In the genomic region with DNA sequence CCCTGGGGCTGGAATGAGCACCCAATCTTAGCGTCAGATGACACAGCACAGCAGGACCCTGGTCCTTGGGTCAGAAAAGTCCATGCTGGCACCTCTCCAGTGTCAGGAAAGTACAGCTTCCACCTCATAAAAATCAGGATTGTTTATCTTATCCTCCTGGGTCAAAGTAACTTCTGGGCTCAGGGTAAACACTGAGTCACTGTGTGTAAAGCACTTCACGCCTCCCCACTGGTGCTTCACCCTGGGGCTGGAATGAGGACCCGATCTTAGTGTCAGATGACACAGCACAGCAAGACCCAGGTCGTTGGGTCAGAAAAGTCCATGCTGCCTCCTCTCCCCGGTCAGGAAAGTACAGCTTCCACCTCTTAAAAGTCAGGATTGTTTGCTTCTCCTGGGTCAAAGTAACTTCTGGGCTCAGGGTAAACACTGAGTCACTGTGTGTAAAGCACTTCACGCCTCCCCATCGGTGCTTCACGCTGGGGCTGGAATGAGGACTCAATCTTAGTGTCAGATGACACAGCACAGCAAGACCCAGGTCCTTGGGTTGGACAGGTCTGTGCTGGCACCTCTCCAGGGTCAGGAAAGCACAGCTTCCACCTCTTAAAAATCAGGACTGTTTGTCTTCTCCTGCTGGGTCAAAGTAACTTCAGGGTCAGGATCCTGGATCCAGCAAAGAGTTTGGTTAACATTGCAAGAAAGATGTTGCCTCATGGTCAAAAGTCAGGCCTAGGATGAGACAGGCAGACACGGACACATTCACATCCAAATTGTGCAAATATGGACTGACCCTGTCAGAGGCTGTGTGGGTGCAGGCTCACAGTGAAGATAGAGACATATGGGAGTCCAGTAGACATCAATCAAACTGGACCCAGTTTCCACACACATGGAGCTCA, we compare ENCODE assay signal across 1 cellular context.
TF ChIP-seq lines count a peak whose summit lies in the region.

No MANE protein-coding gene starts in this region.

TF ChIP-seq in HepG2, 621 proteins besides CTCF, POLR2A, EP300 and RAD21 (continued from another document and continues in another):
- TF ChIP-seq, protein P1, sequence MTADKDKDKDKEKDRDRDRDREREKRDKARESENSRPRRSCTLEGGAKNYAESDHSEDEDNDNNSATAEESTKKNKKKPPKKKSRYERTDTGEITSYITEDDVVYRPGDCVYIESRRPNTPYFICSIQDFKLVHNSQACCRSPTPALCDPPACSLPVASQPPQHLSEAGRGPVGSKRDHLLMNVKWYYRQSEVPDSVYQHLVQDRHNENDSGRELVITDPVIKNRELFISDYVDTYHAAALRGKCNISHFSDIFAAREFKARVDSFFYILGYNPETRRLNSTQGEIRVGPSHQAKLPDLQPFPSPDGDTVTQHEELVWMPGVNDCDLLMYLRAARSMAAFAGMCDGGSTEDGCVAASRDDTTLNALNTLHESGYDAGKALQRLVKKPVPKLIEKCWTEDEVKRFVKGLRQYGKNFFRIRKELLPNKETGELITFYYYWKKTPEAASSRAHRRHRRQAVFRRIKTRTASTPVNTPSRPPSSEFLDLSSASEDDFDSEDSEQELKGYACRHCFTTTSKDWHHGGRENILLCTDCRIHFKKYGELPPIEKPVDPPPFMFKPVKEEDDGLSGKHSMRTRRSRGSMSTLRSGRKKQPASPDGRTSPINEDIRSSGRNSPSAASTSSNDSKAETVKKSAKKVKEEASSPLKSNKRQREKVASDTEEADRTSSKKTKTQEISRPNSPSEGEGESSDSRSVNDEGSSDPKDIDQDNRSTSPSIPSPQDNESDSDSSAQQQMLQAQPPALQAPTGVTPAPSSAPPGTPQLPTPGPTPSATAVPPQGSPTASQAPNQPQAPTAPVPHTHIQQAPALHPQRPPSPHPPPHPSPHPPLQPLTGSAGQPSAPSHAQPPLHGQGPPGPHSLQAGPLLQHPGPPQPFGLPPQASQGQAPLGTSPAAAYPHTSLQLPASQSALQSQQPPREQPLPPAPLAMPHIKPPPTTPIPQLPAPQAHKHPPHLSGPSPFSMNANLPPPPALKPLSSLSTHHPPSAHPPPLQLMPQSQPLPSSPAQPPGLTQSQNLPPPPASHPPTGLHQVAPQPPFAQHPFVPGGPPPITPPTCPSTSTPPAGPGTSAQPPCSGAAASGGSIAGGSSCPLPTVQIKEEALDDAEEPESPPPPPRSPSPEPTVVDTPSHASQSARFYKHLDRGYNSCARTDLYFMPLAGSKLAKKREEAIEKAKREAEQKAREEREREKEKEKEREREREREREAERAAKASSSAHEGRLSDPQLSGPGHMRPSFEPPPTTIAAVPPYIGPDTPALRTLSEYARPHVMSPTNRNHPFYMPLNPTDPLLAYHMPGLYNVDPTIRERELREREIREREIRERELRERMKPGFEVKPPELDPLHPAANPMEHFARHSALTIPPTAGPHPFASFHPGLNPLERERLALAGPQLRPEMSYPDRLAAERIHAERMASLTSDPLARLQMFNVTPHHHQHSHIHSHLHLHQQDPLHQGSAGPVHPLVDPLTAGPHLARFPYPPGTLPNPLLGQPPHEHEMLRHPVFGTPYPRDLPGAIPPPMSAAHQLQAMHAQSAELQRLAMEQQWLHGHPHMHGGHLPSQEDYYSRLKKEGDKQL (CRISPR knock-in tag; IDR thresholded peaks at IDR 0.05; ENCODE audit: low read depth) = peak; percentile 100
- TF ChIP-seq, protein P2, sequence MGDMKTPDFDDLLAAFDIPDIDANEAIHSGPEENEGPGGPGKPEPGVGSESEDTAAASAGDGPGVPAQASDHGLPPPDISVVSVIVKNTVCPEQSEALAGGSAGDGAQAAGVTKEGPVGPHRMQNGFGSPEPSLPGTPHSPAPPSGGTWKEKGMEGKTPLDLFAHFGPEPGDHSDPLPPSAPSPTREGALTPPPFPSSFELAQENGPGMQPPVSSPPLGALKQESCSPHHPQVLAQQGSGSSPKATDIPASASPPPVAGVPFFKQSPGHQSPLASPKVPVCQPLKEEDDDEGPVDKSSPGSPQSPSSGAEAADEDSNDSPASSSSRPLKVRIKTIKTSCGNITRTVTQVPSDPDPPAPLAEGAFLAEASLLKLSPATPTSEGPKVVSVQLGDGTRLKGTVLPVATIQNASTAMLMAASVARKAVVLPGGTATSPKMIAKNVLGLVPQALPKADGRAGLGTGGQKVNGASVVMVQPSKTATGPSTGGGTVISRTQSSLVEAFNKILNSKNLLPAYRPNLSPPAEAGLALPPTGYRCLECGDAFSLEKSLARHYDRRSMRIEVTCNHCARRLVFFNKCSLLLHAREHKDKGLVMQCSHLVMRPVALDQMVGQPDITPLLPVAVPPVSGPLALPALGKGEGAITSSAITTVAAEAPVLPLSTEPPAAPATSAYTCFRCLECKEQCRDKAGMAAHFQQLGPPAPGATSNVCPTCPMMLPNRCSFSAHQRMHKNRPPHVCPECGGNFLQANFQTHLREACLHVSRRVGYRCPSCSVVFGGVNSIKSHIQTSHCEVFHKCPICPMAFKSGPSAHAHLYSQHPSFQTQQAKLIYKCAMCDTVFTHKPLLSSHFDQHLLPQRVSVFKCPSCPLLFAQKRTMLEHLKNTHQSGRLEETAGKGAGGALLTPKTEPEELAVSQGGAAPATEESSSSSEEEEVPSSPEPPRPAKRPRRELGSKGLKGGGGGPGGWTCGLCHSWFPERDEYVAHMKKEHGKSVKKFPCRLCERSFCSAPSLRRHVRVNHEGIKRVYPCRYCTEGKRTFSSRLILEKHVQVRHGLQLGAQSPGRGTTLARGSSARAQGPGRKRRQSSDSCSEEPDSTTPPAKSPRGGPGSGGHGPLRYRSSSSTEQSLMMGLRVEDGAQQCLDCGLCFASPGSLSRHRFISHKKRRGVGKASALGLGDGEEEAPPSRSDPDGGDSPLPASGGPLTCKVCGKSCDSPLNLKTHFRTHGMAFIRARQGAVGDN (CRISPR knock-in tag; IDR thresholded peaks at IDR 0.05) = no peak; the same call in 1 of the 2 replicates
- no peak for TF ChIP-seq RBM39 (IDR thresholded peaks at IDR 0.05; ENCODE audit: low read depth, low read length, poor library complexity, severe bottlenecking)
- no peak for TF ChIP-seq KLF13 (CRISPR knock-in tag; IDR thresholded peaks at IDR 0.05)
- no peak for TF ChIP-seq ZFAT (CRISPR knock-in tag; conservative IDR thresholded peaks at IDR 0.05)
- TF ChIP-seq SYNCRIP (IDR thresholded peaks at IDR 0.05; ENCODE audit: insufficient read depth, low read depth, low read length) = no peak
- peak; percentile 100 for TF ChIP-seq TBX2 (CRISPR knock-in tag; IDR thresholded peaks at IDR 0.05; ENCODE audit: borderline replicate concordance)
- TF ChIP-seq PHF20 (CRISPR knock-in tag; IDR thresholded peaks at IDR 0.05) = no peak
- peak; percentile 94 for TF ChIP-seq PITX1 (CRISPR knock-in tag; IDR thresholded peaks at IDR 0.05)
- no peak for TF ChIP-seq KDM5A (IDR thresholded peaks at IDR 0.05; ENCODE audit: borderline replicate concordance, low read length)
- TF ChIP-seq KDM1A (CRISPR knock-in tag; IDR thresholded peaks at IDR 0.05) = peak; percentile 42; the same call in 1 of the 2 replicates
- TF ChIP-seq, protein P3, sequence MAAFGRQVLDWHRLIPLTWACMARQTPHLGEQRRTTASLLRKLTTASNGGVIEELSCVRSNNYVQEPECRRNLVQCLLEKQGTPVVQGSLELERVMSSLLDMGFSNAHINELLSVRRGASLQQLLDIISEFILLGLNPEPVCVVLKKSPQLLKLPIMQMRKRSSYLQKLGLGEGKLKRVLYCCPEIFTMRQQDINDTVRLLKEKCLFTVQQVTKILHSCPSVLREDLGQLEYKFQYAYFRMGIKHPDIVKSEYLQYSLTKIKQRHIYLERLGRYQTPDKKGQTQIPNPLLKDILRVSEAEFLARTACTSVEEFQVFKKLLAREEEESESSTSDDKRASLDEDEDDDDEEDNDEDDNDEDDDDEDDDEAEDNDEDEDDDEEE (CRISPR knock-in tag; IDR thresholded peaks at IDR 0.05) = no peak
- peak; percentile 98 for TF ChIP-seq JUNB (CRISPR knock-in tag; IDR thresholded peaks at IDR 0.05; ENCODE audit: borderline replicate concordance)
- peak; percentile 100 for TF ChIP-seq TBX3 (IDR thresholded peaks at IDR 0.05; ENCODE audit: borderline replicate concordance)
- peak; percentile 60; the same call in 1 of the 2 replicates for TF ChIP-seq ZSCAN25 (CRISPR knock-in tag; IDR thresholded peaks at IDR 0.05)
- no peak for TF ChIP-seq U2AF1 (optimal IDR thresholded peaks at IDR 0.05; ENCODE audit: low read depth, low read length)
- TF ChIP-seq FOXJ3 (CRISPR knock-in tag; IDR thresholded peaks at IDR 0.05; ENCODE audit: borderline replicate concordance) = peak; percentile 74; the same call in 1 of the 2 replicates
- TF ChIP-seq ZNF660 (CRISPR knock-in tag; IDR thresholded peaks at IDR 0.05; ENCODE audit: borderline replicate concordance, low read depth) = no peak
- no peak; the same call in 1 of the 2 replicates for TF ChIP-seq FOXC1 (CRISPR knock-in tag; IDR thresholded peaks at IDR 0.05; ENCODE audit: borderline replicate concordance)
- TF ChIP-seq, protein P4, sequence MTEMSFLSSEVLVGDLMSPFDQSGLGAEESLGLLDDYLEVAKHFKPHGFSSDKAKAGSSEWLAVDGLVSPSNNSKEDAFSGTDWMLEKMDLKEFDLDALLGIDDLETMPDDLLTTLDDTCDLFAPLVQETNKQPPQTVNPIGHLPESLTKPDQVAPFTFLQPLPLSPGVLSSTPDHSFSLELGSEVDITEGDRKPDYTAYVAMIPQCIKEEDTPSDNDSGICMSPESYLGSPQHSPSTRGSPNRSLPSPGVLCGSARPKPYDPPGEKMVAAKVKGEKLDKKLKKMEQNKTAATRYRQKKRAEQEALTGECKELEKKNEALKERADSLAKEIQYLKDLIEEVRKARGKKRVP (CRISPR knock-in tag; IDR thresholded peaks at IDR 0.05) = peak in 1 of 2 experiments; percentile 87; a peak in 2 of 4 replicates
- TF ChIP-seq NFKBIZ (CRISPR knock-in tag; IDR thresholded peaks at IDR 0.05) = peak; percentile 91; the same call in 1 of the 2 replicates
- no peak for TF ChIP-seq SAFB2 (CRISPR knock-in tag; IDR thresholded peaks at IDR 0.05; ENCODE audit: borderline replicate concordance, low read depth)
- 0 out of 2 replicates have a peak, but pooled peaks have one; percentile 60 for TF ChIP-seq ZFP1 (CRISPR knock-in tag; IDR thresholded peaks at IDR 0.05)
- TF ChIP-seq, protein P5, sequence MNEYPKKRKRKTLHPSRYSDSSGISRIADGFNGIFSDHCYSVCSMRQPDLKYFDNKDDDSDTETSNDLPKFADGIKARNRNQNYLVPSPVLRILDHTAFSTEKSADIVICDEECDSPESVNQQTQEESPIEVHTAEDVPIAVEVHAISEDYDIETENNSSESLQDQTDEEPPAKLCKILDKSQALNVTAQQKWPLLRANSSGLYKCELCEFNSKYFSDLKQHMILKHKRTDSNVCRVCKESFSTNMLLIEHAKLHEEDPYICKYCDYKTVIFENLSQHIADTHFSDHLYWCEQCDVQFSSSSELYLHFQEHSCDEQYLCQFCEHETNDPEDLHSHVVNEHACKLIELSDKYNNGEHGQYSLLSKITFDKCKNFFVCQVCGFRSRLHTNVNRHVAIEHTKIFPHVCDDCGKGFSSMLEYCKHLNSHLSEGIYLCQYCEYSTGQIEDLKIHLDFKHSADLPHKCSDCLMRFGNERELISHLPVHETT (CRISPR knock-in tag; conservative IDR thresholded peaks at IDR 0.05) = no peak
- TF ChIP-seq ZNF331 (CRISPR knock-in tag; IDR thresholded peaks at IDR 0.05) = peak; percentile 58
- TF ChIP-seq, protein P6, sequence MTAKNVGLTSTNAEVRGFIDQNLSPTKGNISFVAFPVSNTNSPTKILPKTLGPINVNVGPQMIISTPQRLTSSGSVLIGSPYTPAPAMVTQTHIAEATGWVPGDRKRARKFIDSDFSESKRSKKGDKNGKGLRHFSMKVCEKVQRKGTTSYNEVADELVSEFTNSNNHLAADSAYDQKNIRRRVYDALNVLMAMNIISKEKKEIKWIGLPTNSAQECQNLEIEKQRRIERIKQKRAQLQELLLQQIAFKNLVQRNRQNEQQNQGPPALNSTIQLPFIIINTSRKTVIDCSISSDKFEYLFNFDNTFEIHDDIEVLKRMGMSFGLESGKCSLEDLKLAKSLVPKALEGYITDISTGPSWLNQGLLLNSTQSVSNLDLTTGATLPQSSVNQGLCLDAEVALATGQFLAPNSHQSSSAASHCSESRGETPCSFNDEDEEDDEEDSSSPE (CRISPR knock-in tag; IDR thresholded peaks at IDR 0.05) = no peak; the same call in 1 of the 2 replicates
- TF ChIP-seq SNAI1 (CRISPR knock-in tag; IDR thresholded peaks at IDR 0.05; ENCODE audit: borderline replicate concordance) = no peak
- TF ChIP-seq PAX8 (CRISPR knock-in tag; IDR thresholded peaks at IDR 0.05; ENCODE audit: borderline replicate concordance) = 0 out of 2 replicates have a peak, but pooled peaks have one; percentile 19
- 0 out of 2 replicates have a peak, but pooled peaks have one; percentile 49 for TF ChIP-seq MAZ (IDR thresholded peaks at IDR 0.05; ENCODE audit: borderline replicate concordance, low read depth, low read length)
- TF ChIP-seq MAZ (CRISPR knock-in tag; IDR thresholded peaks at IDR 0.05; ENCODE audit: low read depth) = peak; percentile 29; the same call in 1 of the 2 replicates
- TF ChIP-seq KDM5B (CRISPR knock-in tag; IDR thresholded peaks at IDR 0.05; ENCODE audit: borderline replicate concordance) = no peak; the same call in 1 of the 2 replicates
- TF ChIP-seq HNF4G (IDR thresholded peaks at IDR 0.05; ENCODE audit: borderline replicate concordance, low read depth, low read length) = 0 out of 2 replicates have a peak, but pooled peaks have one; percentile 23
- TF ChIP-seq HNF4G (CRISPR knock-in tag; IDR thresholded peaks at IDR 0.05; ENCODE audit: borderline replicate concordance, low read depth) = peak; percentile 20
- TF ChIP-seq ZNF143 (CRISPR knock-in tag; IDR thresholded peaks at IDR 0.05) = no peak
- TF ChIP-seq ZNF709 (CRISPR knock-in tag; IDR thresholded peaks at IDR 0.05) = peak; percentile 45; the same call in 1 of the 2 replicates
- no peak for TF ChIP-seq ZNF484 (CRISPR knock-in tag; IDR thresholded peaks at IDR 0.05; ENCODE audit: borderline replicate concordance, low read depth)
- TF ChIP-seq MXI1 (IDR thresholded peaks at IDR 0.05; ENCODE audit: borderline replicate concordance, low read depth, low read length) = peak; percentile 68; the same call in 1 of the 3 replicates
- TF ChIP-seq, protein P7, sequence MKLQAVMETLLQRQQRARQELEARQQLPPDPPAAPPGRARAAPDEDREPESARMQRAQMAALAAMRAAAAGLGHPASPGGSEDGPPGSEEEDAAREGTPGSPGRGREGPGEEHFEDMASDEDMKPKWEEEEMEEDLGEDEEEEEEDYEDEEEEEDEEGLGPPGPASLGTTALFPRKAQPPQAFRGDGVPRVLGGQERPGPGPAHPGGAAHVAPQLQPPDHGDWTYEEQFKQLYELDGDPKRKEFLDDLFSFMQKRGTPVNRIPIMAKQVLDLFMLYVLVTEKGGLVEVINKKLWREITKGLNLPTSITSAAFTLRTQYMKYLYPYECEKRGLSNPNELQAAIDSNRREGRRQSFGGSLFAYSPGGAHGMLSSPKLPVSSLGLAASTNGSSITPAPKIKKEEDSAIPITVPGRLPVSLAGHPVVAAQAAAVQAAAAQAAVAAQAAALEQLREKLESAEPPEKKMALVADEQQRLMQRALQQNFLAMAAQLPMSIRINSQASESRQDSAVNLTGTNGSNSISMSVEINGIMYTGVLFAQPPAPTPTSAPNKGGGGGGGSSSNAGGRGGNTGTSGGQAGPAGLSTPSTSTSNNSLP (IDR thresholded peaks at IDR 0.05; ENCODE audit: low read depth, low read length) = no peak; the same call in 1 of the 2 replicates
- TF ChIP-seq MTA1 (CRISPR knock-in tag; IDR thresholded peaks at IDR 0.05; ENCODE audit: borderline replicate concordance) = peak; percentile 93
- no peak for TF ChIP-seq HNRNPLL (IDR thresholded peaks at IDR 0.05; ENCODE audit: low read depth, low read length, poor library complexity, severe bottlenecking)
- peak; percentile 73; the same call in 1 of the 2 replicates for TF ChIP-seq CREM (IDR thresholded peaks at IDR 0.05)
- TF ChIP-seq CREM (CRISPR knock-in tag; IDR thresholded peaks at IDR 0.05) = no peak
- no peak for TF ChIP-seq HMGA1 (CRISPR knock-in tag; conservative IDR thresholded peaks at IDR 0.05)
